Comparison of ENCODE assay signal across 12 cellular contexts in the genomic region with DNA sequence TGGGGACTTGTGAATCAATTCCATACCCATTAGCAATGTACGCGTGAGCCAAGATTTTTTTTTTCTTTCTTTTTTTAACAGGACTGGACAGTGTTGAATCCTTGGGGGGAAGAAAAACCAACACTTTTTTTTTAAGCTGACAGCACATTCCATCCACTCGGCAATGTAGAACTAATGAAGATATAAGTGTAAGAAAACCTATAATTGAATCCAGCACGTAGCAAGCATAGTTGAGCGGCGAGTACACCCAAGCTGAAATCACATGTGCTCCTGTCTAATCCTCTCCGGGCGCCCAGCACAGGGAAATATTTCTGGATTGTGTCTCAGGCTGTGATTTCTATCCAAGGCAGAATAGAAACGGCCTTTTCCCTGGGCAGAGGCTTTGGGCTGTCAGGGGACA.
DNase-seq lines count a peak whose midpoint lies in the region; TF ChIP-seq lines count a peak whose summit lies in the region.
"Had no signal": no experiment of that assay in that cellular context is flagged by ENCODE, and none has a peak within 500 bp of the region (broad histone marks: within the 10 kb centered on the region; RNA-seq: fewer than 3 reads in every experiment).

No MANE protein-coding gene starts in this region.

- peaks cover 4% of the 10 kb centered on the region for H3K27me3 ChIP-seq in suprapubic skin
- H3K27me3 ChIP-seq: upper lobe of left lung had no signal

- H3K27ac Mint-ChIP-seq in CD14-positive monocyte: no peak overlapping the region
- H3K27ac Mint-ChIP-seq: naive thymus-derived CD8-positive, alpha-beta T cell had no signal

- TF ChIP-seq POLR2A in suprapubic skin (IDR thresholded peaks at IDR 0.05): no peak

- H3K4me1 ChIP-seq in suprapubic skin: peaks cover 19% of the 10 kb centered on the region
- H3K4me1 ChIP-seq: upper lobe of left lung had no signal

- H3K4me3 Mint-ChIP-seq in CD14-positive monocyte: no peak overlapping the region
- H3K4me3 Mint-ChIP-seq: H9; naive thymus-derived CD8-positive, alpha-beta T cell had no signal

- H3K9me3 ChIP-seq in suprapubic skin: no peaks in the 10 kb centered on the region
- H3K9me3 ChIP-seq: upper lobe of left lung had no signal

- no peaks in the 10 kb centered on the region for H3K36me3 ChIP-seq in suprapubic skin
- H3K36me3 ChIP-seq: upper lobe of left lung had no signal

- peaks cover 3 to 16% (median 10%) of the 10 kb centered on the region in 3 donors for H3K27me3 Mint-ChIP-seq in CD14-positive monocyte (ENCODE audit: low read depth in 3 of 3)

- intact Hi-C loops in CD14-positive monocyte (cut with micrococcal nuclease): no loop called here

- DNase-seq in HK-2 (ENCODE audit: unreplicated experiment) (peak; percentile 66), choroid plexus epithelial cell (ENCODE audit: low read depth) (peak; percentile 69), islet precursor cell (peak; percentile 63), suprapubic skin (ENCODE audit: low spot score in 2 of 2) (no peak), NCI-H82 (lab: John Stamatoyannopoulos, UW) (no peak), NCI-H1436 treated with DMSO at 0.1 percent for 48 hours (lab: John Stamatoyannopoulos, UW) (no peak), CD14-positive monocyte (ENCODE audit: low spot score) (no peak)
- DNase-seq: naive thymus-derived CD8-positive, alpha-beta T cell; NCI-H1417; NK-92 treated with Interleukin-12 subunit alpha and Interleukin-12 subunit beta, amount 100 ng/mL, for 24 hours had no signal

- TF ChIP-seq CTCF in choroid plexus epithelial cell (conservative IDR thresholded peaks at IDR 0.05; ENCODE audit: low read depth, low read length) (no peak), suprapubic skin (IDR thresholded peaks at IDR 0.05) (no peak), CD14-positive monocyte (IDR thresholded peaks at IDR 0.05) (no peak)

- WGBS in suprapubic skin: 31% methylated on average over 9 of the region's 9 CpGs

- H3K27ac ChIP-seq in suprapubic skin: peak overlapping the region; percentile 69
- H3K27ac ChIP-seq: upper lobe of left lung had no signal

- peaks cover 0 to 3% (median 0%) of the 10 kb centered on the region in 7 donors for H3K9me3 Mint-ChIP-seq in CD14-positive monocyte

- H3K4me1 Mint-ChIP-seq in CD14-positive monocyte: no peaks in the 10 kb centered on the region
- H3K4me1 Mint-ChIP-seq: naive thymus-derived CD8-positive, alpha-beta T cell had no signal

- no peaks in the 10 kb centered on the region for H3K36me3 Mint-ChIP-seq in CD14-positive monocyte
- H3K36me3 Mint-ChIP-seq: naive thymus-derived CD8-positive, alpha-beta T cell had no signal

- no peak for TF ChIP-seq EP300 in suprapubic skin (IDR thresholded peaks at IDR 0.05)

- no peak overlapping the region for H3K4me3 ChIP-seq in choroid plexus epithelial cell (ENCODE audit: low read depth, low read length)
- H3K4me3 ChIP-seq in suprapubic skin: no peak overlapping the region
- H3K4me3 ChIP-seq: upper lobe of left lung had no signal

Comparison
In these comparisons a context has a peak if more than half of its experiments do, and no peak if none do; other contexts are left out.
1. DNase-seq: peak in HK-2 (single experiment), choroid plexus epithelial cell (single experiment) and islet precursor cell (single experiment); none in suprapubic skin (0 of 2), NCI-H82 (single experiment), NCI-H1436 treated with DMSO at 0.1 percent for 48 hours (single experiment) and CD14-positive monocyte (single experiment).